In genomic region chr4:127523369-127523768, GRCh38 we compare ENCODE assay signal across 27 cellular contexts.
"Had no signal": no experiment of that assay in that cellular context is flagged by ENCODE, and none has a peak within 500 bp of the region (broad histone marks: within the 10 kb centered on the region; RNA-seq: fewer than 3 reads in every experiment).

No MANE protein-coding gene starts in this region.

- H3K4me1 Mint-ChIP-seq: immature natural killer cell; naive B cell; stimulated activated memory B cell treated with anti-CD40 and anti-IgM and Interleukin-4, amounts not matched to agents 10 μg/mL and 1 μg/mL and 100 μg/mL, for 72 hours; stimulated activated naive CD8-positive, alpha-beta T cell treated with anti-CD3 and anti-CD28 coated beads, Interleukin-15, amount 100 ng/mL, for 72 hours had no signal

- H3K27me3 Mint-ChIP-seq: naive B cell; natural killer cell treated with Interleukin-12 subunit alpha and Interleukin-12 subunit beta and Interleukin-15 and Interleukin-18, amount 100 ng/mL, for 72 hours; progenitor cell of endocrine pancreas; stimulated activated memory B cell treated with anti-CD40 and anti-IgM and Interleukin-4, amounts not matched to agents 10 μg/mL and 1 μg/mL and 100 μg/mL, for 72 hours; stimulated activated naive CD8-positive, alpha-beta T cell treated with anti-CD3 and anti-CD28 coated beads, Interleukin-15, amount 100 ng/mL, for 72 hours; type B pancreatic cell had no signal

- H3K4me3 ChIP-seq: left lung, lower lobe of right lung, ovary, right atrium auricular region, right lobe of liver, smooth muscle cell, tibial nerve, uterus had no signal

- H3K4me1 ChIP-seq: left lung, lower lobe of right lung, right atrium auricular region, right lobe of liver, tibial nerve, uterus had no signal

- DNase-seq: hippocampal formation; immature natural killer cell; kidney; left colon; left lung; lower lobe of right lung; mammary epithelial cell; mesenchymal stem cell; naive B cell; ovary; right lobe of liver; stimulated activated CD4-positive, alpha-beta T cell treated with anti-CD3 and anti-CD28 coated beads, Interleukin-1b, Interleukin-23, amount 100 ng/mL, for 48 hours; stimulated activated CD4-positive, alpha-beta T cell treated with anti-CD3 and anti-CD28 coated beads, Interleukin-2, amount 100 ng/mL, for 48 hours; stimulated activated CD4-positive, alpha-beta T cell treated with anti-CD3 and anti-CD28 coated beads, Interleukin-4, amount 100 ng/mL, for 4 hours; stimulated activated CD8-positive, alpha-beta memory T cell treated with anti-CD3 and anti-CD28 coated beads, Interleukin-4, amount 100 ng/mL, for 48 hours; stimulated activated naive CD4-positive, alpha-beta T cell treated with Interleukin-2 at 50 U/mL for 16 hours; stimulated activated naive CD8-positive, alpha-beta T cell treated with anti-CD3 and anti-CD28 coated beads, Interleukin-15, amount 100 ng/mL, for 72 hours; substantia nigra; uterus had no signal

- H3K4me2 ChIP-seq: smooth muscle cell had no signal

- H3K4me3 Mint-ChIP-seq: immature natural killer cell; mesothelial cell of epicardium; naive B cell; natural killer cell treated with Interleukin-12 subunit alpha and Interleukin-12 subunit beta and Interleukin-15 and Interleukin-18, amount 100 ng/mL, for 72 hours; stimulated activated memory B cell treated with anti-CD40 and anti-IgM and Interleukin-4, amounts not matched to agents 10 μg/mL and 1 μg/mL and 100 μg/mL, for 72 hours; stimulated activated naive CD8-positive, alpha-beta T cell treated with anti-CD3 and anti-CD28 coated beads, Interleukin-15, amount 100 ng/mL, for 72 hours; type B pancreatic cell had no signal

- H3K27ac Mint-ChIP-seq: immature natural killer cell; mesothelial cell of epicardium; naive B cell; natural killer cell treated with Interleukin-12 subunit alpha and Interleukin-12 subunit beta and Interleukin-15 and Interleukin-18, amount 100 ng/mL, for 72 hours; progenitor cell of endocrine pancreas; stimulated activated memory B cell treated with anti-CD40 and anti-IgM and Interleukin-4, amounts not matched to agents 10 μg/mL and 1 μg/mL and 100 μg/mL, for 72 hours; stimulated activated naive CD8-positive, alpha-beta T cell treated with anti-CD3 and anti-CD28 coated beads, Interleukin-15, amount 100 ng/mL, for 72 hours; type B pancreatic cell had no signal

- H3K36me3 Mint-ChIP-seq: immature natural killer cell; mesothelial cell of epicardium; naive B cell; natural killer cell treated with Interleukin-12 subunit alpha and Interleukin-12 subunit beta and Interleukin-15 and Interleukin-18, amount 100 ng/mL, for 72 hours; stimulated activated memory B cell treated with anti-CD40 and anti-IgM and Interleukin-4, amounts not matched to agents 10 μg/mL and 1 μg/mL and 100 μg/mL, for 72 hours; type B pancreatic cell had no signal

- H3K27ac ChIP-seq: left lung, lower lobe of right lung, ovary, right atrium auricular region, right lobe of liver, tibial nerve, uterus had no signal

- H3K27me3 ChIP-seq: left lung, ovary, right atrium auricular region, right lobe of liver, tibial nerve, uterus had no signal

- H3K9me3 ChIP-seq: left lung, lower lobe of right lung, ovary, right atrium auricular region, right lobe of liver, tibial nerve, uterus had no signal

- H3K36me3 ChIP-seq: left lung, lower lobe of right lung, ovary, right atrium auricular region, right lobe of liver, tibial nerve, uterus had no signal

- H3K9me3 Mint-ChIP-seq: natural killer cell treated with Interleukin-12 subunit alpha and Interleukin-12 subunit beta and Interleukin-15 and Interleukin-18, amount 100 ng/mL, for 72 hours; stimulated activated naive CD8-positive, alpha-beta T cell treated with anti-CD3 and anti-CD28 coated beads, Interleukin-15, amount 100 ng/mL, for 72 hours had no signal
